ENCODE assay signal across 8 cellular contexts in genomic region chr9:112316544-112316943, GRCh38. TPM values are rescaled to one million over a fixed set of nuclear protein-coding genes. Genes with fewer than 3 reads are reported as not detected.
A peak's percentile ranks its signal among the peaks of the same experiment; 100 is the strongest.
DNase-seq lines count a peak whose midpoint lies in the region; ATAC-seq and TF ChIP-seq lines count a peak whose summit lies in the region.
"Not testable (repeated sequence)": the region's sequence is repeated elsewhere in the genome, so short reads cannot be mapped to it uniquely, and the experiment has no call there.

No MANE protein-coding gene starts in this region.

- H2BK120ac ChIP-seq in H9 (ENCODE audit: low read depth, low read length, poor library complexity, severe bottlenecking), result not testable (repeated sequence)

- intact Hi-C loops in CD14-positive monocyte (cut with micrococcal nuclease), result not testable (repeated sequence)
- intact Hi-C loops in naive thymus-derived CD4-positive, alpha-beta T cell (cut with micrococcal nuclease), result loop anchor here in 1 of 2 donors (2.0 kb wide), 1 partner anchor 16 kb away; the partner anchor contains the start of gene PTBP3

- POLR2A ChIA-PET in activated CD8-positive, alpha-beta T cell treated with anti-CD3 and anti-CD28 coated beads, Interleukin-2, amount 10 ng/mL, durations not matched to agents 7 days and 5 days (lab: Charles Lee), result interaction anchor here (0.7 to 4.5 kb wide), 4 partner anchors 12 to 419 kb away, joined by 3 to 33 read pairs (median 4); partner anchors contain the start of gene PTBP3
- POLR2A ChIA-PET in naive thymus-derived CD4-positive, alpha-beta T cell (lab: Charles Lee), result not testable (repeated sequence)

- not testable (repeated sequence) for H3K14ac ChIP-seq in H9 (ENCODE audit: insufficient read depth, low read length)

- H3K4me3 Mint-ChIP-seq in CD14-positive monocyte; H9; activated naive CD8-positive, alpha-beta T cell: not testable (repeated sequence)
- H3K4me3 Mint-ChIP-seq in activated CD8-positive, alpha-beta T cell treated with anti-CD3 and anti-CD28 coated beads, Interleukin-2, amount 10 ng/mL, durations not matched to agents 7 days and 5 days, result peak overlapping the region; percentile 70
- H3K4me3 Mint-ChIP-seq in effector memory CD8-positive, alpha-beta T cell, result peak overlapping the region; percentile 79 to 82
- H3K4me3 Mint-ChIP-seq in naive thymus-derived CD4-positive, alpha-beta T cell, result peak overlapping the region in 9 of 10 donors; percentile 30 to 70 (median 45)
- H3K4me3 Mint-ChIP-seq in stimulated activated effector memory CD8-positive, alpha-beta T cell treated with anti-CD3 and anti-CD28 coated beads, Interleukin-12 subunit alpha, Interleukin-12 subunit beta, amount 100 ng/mL, for 72 hours, result peak overlapping the region; percentile 69

- H3K4me2 ChIP-seq in H9 (ENCODE audit: insufficient read depth, insufficient read length, low read length), result not testable (repeated sequence)

- not testable (repeated sequence) for H3K56ac ChIP-seq in H9 (ENCODE audit: insufficient read length, low read depth, low read length)

- not testable (repeated sequence) for H2BK12ac ChIP-seq in H9 (ENCODE audit: insufficient read length, low read depth, low read length)

- not testable (repeated sequence) for H4K20me1 ChIP-seq in H9 (ENCODE audit: control insufficient read depth, insufficient read depth, insufficient read length)

- H2AFZ ChIP-seq in H9 (ENCODE audit: low read length), result not testable (repeated sequence)

- not testable (repeated sequence) for H3K9ac ChIP-seq in H9 (ENCODE audit: extremely low read depth, insufficient read length, low read length)

- not testable (repeated sequence) for H3K18ac ChIP-seq in H9 (ENCODE audit: insufficient read length, low read depth, low read length)

- H3K4me1 Mint-ChIP-seq in CD14-positive monocyte (peaks cover 43% of the 10 kb centered on the region), H9 (peaks cover 31 to 44% of the 10 kb centered on the region in 2 experiments)
- peaks cover 60% of the 10 kb centered on the region for H3K4me1 Mint-ChIP-seq in activated CD8-positive, alpha-beta T cell treated with anti-CD3 and anti-CD28 coated beads, Interleukin-2, amount 10 ng/mL, durations not matched to agents 7 days and 5 days (ENCODE audit: low read depth)
- peaks cover 69% of the 10 kb centered on the region for H3K4me1 Mint-ChIP-seq in activated naive CD8-positive, alpha-beta T cell (ENCODE audit: low read depth)
- peaks cover 40 to 78% of the 10 kb centered on the region in 2 donors for H3K4me1 Mint-ChIP-seq in effector memory CD8-positive, alpha-beta T cell (ENCODE audit: low read depth in 2 of 2)
- H3K4me1 Mint-ChIP-seq in naive thymus-derived CD4-positive, alpha-beta T cell, result peaks cover 50 to 93% (median 77%) of the 10 kb centered on the region in 7 donors
- H3K4me1 Mint-ChIP-seq in stimulated activated effector memory CD8-positive, alpha-beta T cell treated with anti-CD3 and anti-CD28 coated beads, Interleukin-12 subunit alpha, Interleukin-12 subunit beta, amount 100 ng/mL, for 72 hours, result peaks cover 58% of the 10 kb centered on the region

- H3K23ac ChIP-seq in H9 (ENCODE audit: insufficient read length, low read depth, low read length), result not testable (repeated sequence)

- not testable (repeated sequence) for H3K4ac ChIP-seq in H9 (ENCODE audit: low read depth, low read length)

- H3K23me2 ChIP-seq in H9 (ENCODE audit: insufficient read length, low read depth, low read length, poor library complexity, severe bottlenecking), result not testable (repeated sequence)

- H3K4me3 ChIP-seq in WERI-Rb-1 (ENCODE audit: low read depth, low read length); naive thymus-derived CD4-positive, alpha-beta T cell (ENCODE audit: low read length): not testable (repeated sequence)

- H3T11ph ChIP-seq in H9 (ENCODE audit: low read length), result not testable (repeated sequence)

- H2BK20ac ChIP-seq in H9 (ENCODE audit: low read depth, low read length, poor library complexity, severe bottlenecking), result not testable (repeated sequence)

- peaks cover 20% of the 10 kb centered on the region; the same call in 1 of the 2 replicates for H3K79me2 ChIP-seq in H9 (ENCODE audit: insufficient read depth, low read length)

- H3K36me3 ChIP-seq in WERI-Rb-1; naive thymus-derived CD4-positive, alpha-beta T cell (ENCODE audit: control insufficient read depth in 2 of 3, insufficient read depth in 3 of 3, low read length in 3 of 3): not testable (repeated sequence)

- H3K27me3 ChIP-seq in H9 (ENCODE audit: insufficient read depth, low read length); WERI-Rb-1 (ENCODE audit: insufficient read depth, low read depth, severe bottlenecking); naive thymus-derived CD4-positive, alpha-beta T cell (ENCODE audit: control insufficient read depth in 2 of 2, insufficient read depth in 2 of 2, low read length in 2 of 2): not testable (repeated sequence)

- H3K27me3 Mint-ChIP-seq in CD14-positive monocyte (ENCODE audit: low read depth in 3 of 3); H9 (ENCODE audit: low read depth); activated CD8-positive, alpha-beta T cell treated with anti-CD3 and anti-CD28 coated beads, Interleukin-2, amount 10 ng/mL, durations not matched to agents 7 days and 5 days (ENCODE audit: low read depth); activated naive CD8-positive, alpha-beta T cell; effector memory CD8-positive, alpha-beta T cell; naive thymus-derived CD4-positive, alpha-beta T cell: not testable (repeated sequence)

- CTCF ChIA-PET in activated CD8-positive, alpha-beta T cell treated with anti-CD3 and anti-CD28 coated beads, Interleukin-2, amount 10 ng/mL, durations not matched to agents 7 days and 5 days (lab: Charles Lee), result interaction anchor here (0.6 to 1.6 kb wide), 7 partner anchors 9 to 46 kb away, joined by 3 to 8 read pairs (median 3); no protein-coding TSS in a partner anchor
- CTCF ChIA-PET in naive thymus-derived CD4-positive, alpha-beta T cell (lab: Charles Lee), result interaction anchor here (1.2 kb wide), 1 partner anchor 11 kb away, joined by 3 read pairs; no protein-coding TSS in a partner anchor

- not testable (repeated sequence) for DNase-seq in CD14-positive monocyte (ENCODE audit: low spot score); H9; activated CD8-positive, alpha-beta T cell treated with anti-CD3 and anti-CD28 coated beads, Interleukin-2, amount 10 ng/mL, durations not matched to agents 7 days and 5 days; effector memory CD8-positive, alpha-beta T cell; naive thymus-derived CD4-positive, alpha-beta T cell; stimulated activated effector memory CD8-positive, alpha-beta T cell treated with anti-CD3 and anti-CD28 coated beads, Interleukin-12 subunit alpha, Interleukin-12 subunit beta, amount 100 ng/mL, for 72 hours (ENCODE audit: low spot score in 2 of 2)
- peak; percentile 47 for DNase-seq in WERI-Rb-1

- not testable (repeated sequence) for ATAC-seq in activated CD8-positive, alpha-beta T cell treated with anti-CD3 and anti-CD28 coated beads, Interleukin-2, amount 10 ng/mL, durations not matched to agents 7 days and 5 days; effector memory CD8-positive, alpha-beta T cell (replicated peaks); naive thymus-derived CD4-positive, alpha-beta T cell; stimulated activated effector memory CD8-positive, alpha-beta T cell treated with anti-CD3 and anti-CD28 coated beads, Interleukin-12 subunit alpha, Interleukin-12 subunit beta, amount 100 ng/mL, for 72 hours

- not testable (repeated sequence) for H3K4me1 ChIP-seq in H9 (ENCODE audit: insufficient read depth, low read length)
- H3K4me1 ChIP-seq in naive thymus-derived CD4-positive, alpha-beta T cell (ENCODE audit: control insufficient read depth in 2 of 2, insufficient read depth in 2 of 2, low read length in 2 of 2), result peaks cover 28 to 30% of the 10 kb centered on the region in 2 donors

- not testable (repeated sequence) for H3K9me3 ChIP-seq in H9 (ENCODE audit: control insufficient read depth, low read depth, low read length); WERI-Rb-1 (ENCODE audit: severe bottlenecking); naive thymus-derived CD4-positive, alpha-beta T cell (ENCODE audit: control insufficient read depth in 2 of 3, low read length in 3 of 3)

- H3K9me3 Mint-ChIP-seq in CD14-positive monocyte; H9; activated CD8-positive, alpha-beta T cell treated with anti-CD3 and anti-CD28 coated beads, Interleukin-2, amount 10 ng/mL, durations not matched to agents 7 days and 5 days (ENCODE audit: insufficient read depth); activated naive CD8-positive, alpha-beta T cell (ENCODE audit: low read depth); effector memory CD8-positive, alpha-beta T cell; naive thymus-derived CD4-positive, alpha-beta T cell; stimulated activated effector memory CD8-positive, alpha-beta T cell treated with anti-CD3 and anti-CD28 coated beads, Interleukin-12 subunit alpha, Interleukin-12 subunit beta, amount 100 ng/mL, for 72 hours: not testable (repeated sequence)

- peaks cover 8 to 19% of the 10 kb centered on the region in 2 donors for H3K36me3 Mint-ChIP-seq in CD14-positive monocyte
- H3K36me3 Mint-ChIP-seq in H9 (ENCODE audit: insufficient read depth in 1 of 3, low read depth in 3 of 3), result not testable (repeated sequence)
- H3K36me3 Mint-ChIP-seq in activated CD8-positive, alpha-beta T cell treated with anti-CD3 and anti-CD28 coated beads, Interleukin-2, amount 10 ng/mL, durations not matched to agents 7 days and 5 days (ENCODE audit: low read depth), result peaks cover 57% of the 10 kb centered on the region
- H3K36me3 Mint-ChIP-seq in activated naive CD8-positive, alpha-beta T cell, result peaks cover 11% of the 10 kb centered on the region
- H3K36me3 Mint-ChIP-seq in effector memory CD8-positive, alpha-beta T cell (ENCODE audit: insufficient read depth), result peaks cover 15% of the 10 kb centered on the region
- H3K36me3 Mint-ChIP-seq in naive thymus-derived CD4-positive, alpha-beta T cell, result peaks cover 0 to 29% (median 13%) of the 10 kb centered on the region in 5 donors
- peaks cover 39% of the 10 kb centered on the region for H3K36me3 Mint-ChIP-seq in stimulated activated effector memory CD8-positive, alpha-beta T cell treated with anti-CD3 and anti-CD28 coated beads, Interleukin-12 subunit alpha, Interleukin-12 subunit beta, amount 100 ng/mL, for 72 hours

- not testable (repeated sequence) for TF ChIP-seq CTCF in CD14-positive monocyte (IDR thresholded peaks at IDR 0.05); H9 (conservative IDR thresholded peaks at IDR 0.05); WERI-Rb-1 (IDR thresholded peaks at IDR 0.05; ENCODE audit: low read depth, low read length)

- H3K27ac Mint-ChIP-seq in CD14-positive monocyte (peak overlapping the region in 4 of 7 donors; percentile 41 to 57 (median 51)), H9 (peak overlapping the region in 2 of 3 experiments; percentile 69 to 96; a peak in 2 of 7 replicates)
- peak overlapping the region; percentile 96 for H3K27ac Mint-ChIP-seq in activated CD8-positive, alpha-beta T cell treated with anti-CD3 and anti-CD28 coated beads, Interleukin-2, amount 10 ng/mL, durations not matched to agents 7 days and 5 days
- H3K27ac Mint-ChIP-seq in activated naive CD8-positive, alpha-beta T cell, result peak overlapping the region; percentile 50
- H3K27ac Mint-ChIP-seq in effector memory CD8-positive, alpha-beta T cell, result peak overlapping the region; percentile 77 to 92
- peak overlapping the region in 8 of 9 donors; percentile 5 to 89 (median 62) for H3K27ac Mint-ChIP-seq in naive thymus-derived CD4-positive, alpha-beta T cell
- H3K27ac Mint-ChIP-seq in stimulated activated effector memory CD8-positive, alpha-beta T cell treated with anti-CD3 and anti-CD28 coated beads, Interleukin-12 subunit alpha, Interleukin-12 subunit beta, amount 100 ng/mL, for 72 hours, result peak overlapping the region; percentile 87

- H3K79me1 ChIP-seq in H9 (ENCODE audit: insufficient read depth, low read depth, low read length, poor library complexity, severe bottlenecking), result peaks cover 10% of the 10 kb centered on the region

- no CpG with 5 or more reads among the region's 9 CpGs for WGBS in H9 (ENCODE audit: extremely low coverage, insufficient read length, low lambda C conversion rate)

- H4K8ac ChIP-seq in H9 (replicated peaks; ENCODE audit: insufficient read length, low read depth, low read length), result not testable (repeated sequence)

- H3K27ac ChIP-seq in H9 (ENCODE audit: insufficient read length, low read depth, low read length); naive thymus-derived CD4-positive, alpha-beta T cell (ENCODE audit: low read depth, low read length): not testable (repeated sequence)
- H3K27ac ChIP-seq in WERI-Rb-1, result peak overlapping the region; percentile 36

- not testable (repeated sequence) for H2BK15ac ChIP-seq in H9 (ENCODE audit: low read depth, low read length)

- H2AK5ac ChIP-seq in H9 (ENCODE audit: insufficient read length, low read length), result not testable (repeated sequence)

- not testable (repeated sequence) for H4K91ac ChIP-seq in H9 (ENCODE audit: insufficient read length, low read depth, low read length)

- not testable (repeated sequence) for H2BK5ac ChIP-seq in H9 (ENCODE audit: insufficient read length, low read length)

- H4K5ac ChIP-seq in H9 (ENCODE audit: insufficient read length, low read depth, low read length), result not testable (repeated sequence)

RNA-seq across cellular contexts. Expression of gene PTBP3, which starts 16.9 kb away (rescaled TPM):
- polyA plus RNA-seq in CD14-positive monocyte, result 10 to 100 TPM; 51.4 to 68.3 TPM
- 89.5 and 93.1 TPM in 2 replicates for total RNA-seq in H9 (2021)
- 100 to 1,000 TPM; 156 to 176 TPM for total RNA-seq in activated CD8-positive, alpha-beta T cell treated with anti-CD3 and anti-CD28 coated beads, Interleukin-2, amount 10 ng/mL, durations not matched to agents 7 days and 5 days
- total RNA-seq in naive thymus-derived CD4-positive, alpha-beta T cell, result 100 to 1,000 TPM in 4 of 5 experiments, 10 to 100 TPM in 1; 99.2 to 148 (median 124) TPM
- polyA plus RNA-seq in naive thymus-derived CD4-positive, alpha-beta T cell, result 10 to 100 TPM; 28.8 to 39.8 TPM
